In genomic region chr4:8649631-8650261, GRCh38 we compare ENCODE assay signal across 23 cellular contexts. TPM values are rescaled to one million over a fixed set of nuclear protein-coding genes. Genes with fewer than 3 reads are reported as not detected.
"Had no signal": no experiment of that assay in that cellular context is flagged by ENCODE, and none has a peak within 500 bp of the region (broad histone marks: within the 10 kb centered on the region; RNA-seq: fewer than 3 reads in every experiment).

No MANE protein-coding gene starts in this region.

- H3K4me1 Mint-ChIP-seq: activated CD4-positive, alpha-beta memory T cell treated with anti-CD3 and anti-CD28 coated beads, Interleukin-2, amount 10 ng/mL, durations not matched to agents 7 days and 5 days; activated naive CD8-positive, alpha-beta T cell treated with anti-CD3 and anti-CD28 coated beads for 36 hours had no signal

- H3K27ac Mint-ChIP-seq: activated CD4-positive, alpha-beta memory T cell treated with anti-CD3 and anti-CD28 coated beads, Interleukin-2, amount 10 ng/mL, durations not matched to agents 7 days and 5 days; activated naive CD8-positive, alpha-beta T cell treated with anti-CD3 and anti-CD28 coated beads for 36 hours; naive B cell; stimulated activated naive CD8-positive, alpha-beta T cell treated with anti-CD3 and anti-CD28 coated beads, Interleukin-15, Interleukin-2, amounts not matched to agents 100 ng/mL and 50 ng/mL, for 24 hours had no signal

- H3K27ac ChIP-seq: body of pancreas, neural progenitor cell, right atrium auricular region, testis, uterus had no signal

- H3K4me3 Mint-ChIP-seq: activated CD4-positive, alpha-beta memory T cell treated with anti-CD3 and anti-CD28 coated beads, Interleukin-2, amount 10 ng/mL, durations not matched to agents 7 days and 5 days; activated naive CD8-positive, alpha-beta T cell treated with anti-CD3 and anti-CD28 coated beads for 36 hours; neural progenitor cell; stimulated activated naive CD8-positive, alpha-beta T cell treated with anti-CD3 and anti-CD28 coated beads, Interleukin-15, Interleukin-2, amounts not matched to agents 100 ng/mL and 50 ng/mL, for 24 hours; WTC11 had no signal

- ATAC-seq: body of pancreas, WTC11 had no signal

- H3K27me3 ChIP-seq: body of pancreas, neural progenitor cell, right atrium auricular region, testis, uterus had no signal

- H3K27me3 Mint-ChIP-seq: activated CD4-positive, alpha-beta memory T cell treated with anti-CD3 and anti-CD28 coated beads, Interleukin-2, amount 10 ng/mL, durations not matched to agents 7 days and 5 days; activated naive CD8-positive, alpha-beta T cell treated with anti-CD3 and anti-CD28 coated beads for 36 hours had no signal

- H3K9me3 ChIP-seq: body of pancreas, testis, uterus had no signal

- FAIRE-seq: small intestine had no signal

- H3K4me2 ChIP-seq: neural progenitor cell had no signal

- H3K4me3 ChIP-seq: body of pancreas, lung, neural progenitor cell, right atrium auricular region, testis, uterus had no signal

- H3K4me1 ChIP-seq: body of pancreas, right atrium auricular region, testis, uterus had no signal

- H3K9ac ChIP-seq: neural progenitor cell had no signal

- DNase-seq: activated CD4-positive, alpha-beta memory T cell treated with anti-CD3 and anti-CD28 coated beads, Interleukin-2, amount 10 ng/mL, durations not matched to agents 7 days and 5 days; activated CD4-positive, alpha-beta T cell treated with anti-CD3 and anti-CD28 coated beads for 4 hours; activated naive CD8-positive, alpha-beta T cell treated with anti-CD3 and anti-CD28 coated beads for 36 hours; amygdala; body of pancreas; central memory CD4-positive, alpha-beta T cell; cortex of kidney; effector CD8-positive, alpha-beta T cell; foreskin fibroblast; glutamatergic neuron; hypothalamus; naive B cell; small intestine; stimulated activated CD4-positive, alpha-beta T cell treated with anti-CD3 and anti-CD28 coated beads, Interleukin-4, amount 100 ng/mL, for 4 hours; T-helper 2 cell had no signal

- H2AFZ ChIP-seq: neural progenitor cell had no signal

- H3K36me3 Mint-ChIP-seq: activated naive CD8-positive, alpha-beta T cell treated with anti-CD3 and anti-CD28 coated beads for 36 hours; naive B cell; neural progenitor cell; WTC11 had no signal

- H3K36me3 ChIP-seq: neural progenitor cell, right atrium auricular region, uterus had no signal

RNA-seq across cellular contexts. Expression of gene CPZ, which starts 57.2 kb away (rescaled TPM):
- total RNA-seq: activated naive CD8-positive, alpha-beta T cell treated with anti-CD3 and anti-CD28 coated beads for 36 hours; mononuclear cell had no signal
